ENCODE assay signal across 35 cellular contexts in the genomic region with DNA sequence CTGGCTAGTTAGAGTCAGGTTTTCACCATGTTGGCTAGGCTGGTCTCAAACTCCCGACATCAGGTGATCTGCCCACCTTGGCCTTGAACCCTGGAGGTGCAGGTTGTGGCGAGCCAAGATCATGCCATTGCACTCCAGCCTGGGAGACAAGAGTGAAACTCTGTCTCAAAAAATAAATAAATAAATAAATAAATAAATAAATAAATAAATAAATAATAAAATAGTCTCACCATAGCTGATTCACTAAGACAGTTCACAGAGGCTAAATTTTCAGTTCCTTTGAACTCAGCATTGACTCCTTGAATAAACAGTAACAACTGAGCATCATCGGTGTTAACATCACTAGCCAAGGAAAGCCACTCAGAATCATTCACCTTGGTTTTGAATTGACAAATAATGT. TPM values are rescaled to one million over a fixed set of nuclear protein-coding genes. Genes with fewer than 3 reads are reported as not detected.
"Had no signal": no experiment of that assay in that cellular context is flagged by ENCODE, and none has a peak within 500 bp of the region (broad histone marks: within the 10 kb centered on the region; RNA-seq: fewer than 3 reads in every experiment).

No MANE protein-coding gene starts in this region.

- H3K4me1 ChIP-seq: adrenal gland, body of pancreas had no signal

- H3K27ac ChIP-seq: adrenal gland, body of pancreas, cardiac muscle cell, VCaP had no signal

- H3K9me3 ChIP-seq: adrenal gland, body of pancreas had no signal

- DNase-seq: activated B cell treated with CpG ODN at 0.5 μM for 24 hours; activated CD4-positive, alpha-beta memory T cell treated with anti-CD3 and anti-CD28 coated beads for 36 hours; activated CD4-positive, alpha-beta T cell treated with anti-CD3 and anti-CD28 coated beads for 4 hours; activated CD4-positive, alpha-beta T cell treated with anti-CD3 and anti-CD28 coated beads, Interleukin-2, amount 10 ng/mL, durations not matched to agents 24 days and 14 days; activated CD4-positive, alpha-beta T cell treated with anti-CD3 and anti-CD28 coated beads, Interleukin-2, amount 50 U/mL, for 1 hour; activated CD4-positive, alpha-beta T cell treated with anti-CD3 and anti-CD28 coated beads, Interleukin-2, amount 50 U/mL, for 4 hours; activated CD4-positive, CD25-positive, alpha-beta regulatory T cell treated with anti-CD3 and anti-CD28 coated beads, Interleukin-2, amount 50 U/mL, for 72 hours; activated CD8-positive, alpha-beta memory T cell treated with anti-CD3 and anti-CD28 coated beads, Interleukin-2, amount 50 U/mL, for 4 hours; activated CD8-positive, alpha-beta T cell treated with anti-CD3 and anti-CD28 coated beads for 36 hours; activated effector memory CD4-positive, alpha-beta T cell treated with anti-CD3 and anti-CD28 coated beads, Interleukin-2, amount 50 U/mL, for 16 hours; activated gamma-delta T cell treated with Interleukin-2 at 50 U/mL for 16 hours; activated naive CD4-positive, alpha-beta T cell; activated naive CD4-positive, alpha-beta T cell treated with anti-CD3 and anti-CD28 coated beads for 36 hours; activated naive CD4-positive, alpha-beta T cell treated with anti-CD3 and anti-CD28 coated beads, Interleukin-2, amount 50 U/mL, for 16 hours; activated naive CD8-positive, alpha-beta T cell treated with anti-CD3 and anti-CD28 coated beads for 36 hours; activated T-cell treated with anti-CD3 and anti-CD28 coated beads for 4 hours; activated T-cell treated with anti-CD3 and anti-CD28 coated beads, Interleukin-2, amount 50 U/mL, for 1 hour; activated T-cell treated with anti-CD3 and anti-CD28 coated beads, Interleukin-2, amount 50 U/mL, for 4 hours; activated T-cell treated with anti-CD3 and anti-CD28 coated beads, Interleukin-2, amount 50 U/mL, for 72 hours; adrenal gland; amniotic stem cell; aorta; body of pancreas; caudate nucleus; cerebellar nuclear complex; T-helper 1 cell; T-helper 2 cell; T-helper 9 cell had no signal

- H3K4me3 ChIP-seq: adrenal gland, body of pancreas, cardiac muscle cell had no signal

- H3K36me3 ChIP-seq: adrenal gland, cardiac muscle cell had no signal

- ATAC-seq: activated CD8-positive, alpha-beta T cell treated with anti-CD3 and anti-CD28 coated beads for 36 hours; activated naive CD4-positive, alpha-beta T cell treated with anti-CD3 and anti-CD28 coated beads, Interleukin-2, amount 50 U/mL, for 72 hours; activated T-cell treated with anti-CD3 and anti-CD28 coated beads, Interleukin-2, amount 50 U/mL, for 4 hours; activated T-cell treated with anti-CD3 and anti-CD28 coated beads, Interleukin-2, amount 50 U/mL, for 72 hours; activated T-helper 17 cell treated with anti-CD3 and anti-CD28 coated beads, Interleukin-2, amount 50 U/mL, for 72 hours; body of pancreas had no signal

- H3K27me3 ChIP-seq: adrenal gland, body of pancreas, cardiac muscle cell had no signal

- FAIRE-seq: astrocyte, bronchial epithelial cell, TTC549 had no signal

RNA-seq across cellular contexts. Expression of a gene that starts 32.7 kb away (rescaled TPM):
- total RNA-seq: activated B cell treated with CpG ODN at 0.5 μM for 24 hours had no signal
